Comparison of ENCODE assay signal across 8 cellular contexts in the genomic region with DNA sequence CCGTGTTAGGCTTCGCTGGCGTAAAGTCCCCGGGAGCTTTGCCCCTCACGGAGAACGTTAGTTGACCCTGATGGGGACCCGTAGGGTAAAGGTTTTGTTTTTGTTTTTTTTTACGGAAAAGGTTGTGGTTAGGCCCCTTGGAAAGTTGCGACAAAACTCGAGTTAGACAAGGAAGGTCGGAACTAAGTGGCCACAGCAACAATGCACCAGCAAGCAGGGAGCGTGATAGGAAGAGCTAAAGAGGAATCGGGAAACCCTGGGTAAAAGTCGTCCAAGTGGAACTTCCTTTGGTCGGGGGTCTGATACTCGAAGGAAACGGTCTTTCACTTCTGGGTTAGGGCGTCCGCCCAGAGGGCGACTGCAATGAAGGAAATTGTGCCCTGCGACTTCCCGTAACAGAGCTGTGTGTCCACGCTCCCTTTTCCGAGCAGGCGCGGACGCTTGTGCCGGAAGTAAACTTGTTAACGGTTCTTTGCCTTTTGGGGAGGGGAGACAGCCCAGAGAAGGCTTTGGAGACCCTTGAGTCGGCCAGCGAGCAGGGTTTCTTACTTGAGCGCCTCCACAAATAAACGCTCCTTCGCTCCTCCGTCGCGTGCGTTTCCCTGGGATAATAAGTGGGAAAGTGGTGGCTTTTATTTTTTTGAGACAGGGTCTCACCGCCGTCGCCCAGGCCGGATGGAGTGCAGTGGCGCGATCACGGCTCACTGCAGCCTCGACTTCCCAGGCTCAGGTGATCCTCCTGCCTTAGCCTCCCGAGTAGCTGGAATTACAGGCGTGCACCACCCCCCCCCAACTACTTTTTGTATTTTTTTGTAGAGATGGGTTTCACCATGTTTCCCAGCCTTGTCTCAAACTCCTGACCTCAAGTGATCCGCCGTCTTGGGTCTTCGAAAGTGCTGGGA. TPM values are rescaled to one million over a fixed set of nuclear protein-coding genes. Genes with fewer than 3 reads are reported as not detected.
DNase-seq lines count a peak whose midpoint lies in the region; ATAC-seq and TF ChIP-seq lines count a peak whose summit lies in the region.

No MANE protein-coding gene starts in this region.

- H3K4me1 ChIP-seq in DOHH2 (ENCODE audit: control insufficient read depth, low read length) (peaks cover 36% of the 10 kb centered on the region), GM23338 (ENCODE audit: insufficient read depth) (peaks cover 5% of the 10 kb centered on the region; the same call in 1 of the 2 replicates)

- H3K9me3 Mint-ChIP-seq in GM23338, result no peaks in the 10 kb centered on the region
- no peaks in the 10 kb centered on the region for H3K9me3 Mint-ChIP-seq in activated T-helper 17 cell treated with anti-CD3 and anti-CD28 coated beads, Interleukin-2, amount 50 U/mL, for 72 hours
- no peaks in the 10 kb centered on the region for H3K9me3 Mint-ChIP-seq in natural killer cell treated with Interleukin-12 subunit alpha and Interleukin-12 subunit beta and Interleukin-15 and Interleukin-18, amount 100 ng/mL, for 72 hours

- H3K36me3 Mint-ChIP-seq in GM23338 (ENCODE audit: low read depth), result peaks cover 4% of the 10 kb centered on the region; the same call in 2 of the 3 replicates
- H3K36me3 Mint-ChIP-seq in activated T-helper 17 cell treated with anti-CD3 and anti-CD28 coated beads, Interleukin-2, amount 50 U/mL, for 72 hours (ENCODE audit: low read depth), result peaks cover 69% of the 10 kb centered on the region
- H3K36me3 Mint-ChIP-seq in natural killer cell treated with Interleukin-12 subunit alpha and Interleukin-12 subunit beta and Interleukin-15 and Interleukin-18, amount 100 ng/mL, for 72 hours, result peaks cover 10% of the 10 kb centered on the region

- H3K9me3 ChIP-seq in DOHH2 (ENCODE audit: control insufficient read depth, insufficient read depth, low read length), result no peaks in the 10 kb centered on the region

- H3K36me3 ChIP-seq in DOHH2 (ENCODE audit: control insufficient read depth, low read length) (peaks cover 33% of the 10 kb centered on the region), GM23338 (ENCODE audit: insufficient read depth) (no peaks in the 10 kb centered on the region)

- peaks cover 9% of the 10 kb centered on the region for H3K27me3 Mint-ChIP-seq in GM23338 (ENCODE audit: insufficient read depth, low read depth, poor library complexity)
- no peaks in the 10 kb centered on the region for H3K27me3 Mint-ChIP-seq in activated T-helper 17 cell treated with anti-CD3 and anti-CD28 coated beads, Interleukin-2, amount 50 U/mL, for 72 hours
- no peaks in the 10 kb centered on the region for H3K27me3 Mint-ChIP-seq in natural killer cell treated with Interleukin-12 subunit alpha and Interleukin-12 subunit beta and Interleukin-15 and Interleukin-18, amount 100 ng/mL, for 72 hours

- no peaks in the 10 kb centered on the region for H3F3A ChIP-seq in DOHH2 (ENCODE audit: control insufficient read depth, insufficient read depth)
- 0 out of 2 replicates have a peak, but pooled peaks cover 5% of the 10 kb centered on the region for H3F3A ChIP-seq in GM23338 (replicated peaks; ENCODE audit: low read depth)

- H3K9me2 ChIP-seq in DOHH2 (replicated peaks; ENCODE audit: control insufficient read depth, low read length) (no peaks in the 10 kb centered on the region), GM23338 (ENCODE audit: insufficient read depth) (no peaks in the 10 kb centered on the region)

- H3K4me2 ChIP-seq in DOHH2 (ENCODE audit: low read length), result peak overlapping the region; percentile 91
- peak overlapping the region; percentile 78 for H3K4me2 ChIP-seq in GM23338

- H3K27ac Mint-ChIP-seq in GM23338, result peak overlapping the region; percentile 97
- H3K27ac Mint-ChIP-seq in activated T-helper 17 cell treated with anti-CD3 and anti-CD28 coated beads, Interleukin-2, amount 50 U/mL, for 72 hours, result peak overlapping the region; percentile 96
- H3K27ac Mint-ChIP-seq in natural killer cell treated with Interleukin-12 subunit alpha and Interleukin-12 subunit beta and Interleukin-15 and Interleukin-18, amount 100 ng/mL, for 72 hours, result peak overlapping the region; percentile 96 to 98

- H3K4me3 ChIP-seq in DOHH2 (ENCODE audit: low read length) (peak overlapping the region; percentile 83), GM23338 (peak overlapping the region; percentile 78), fibroblast of pulmonary artery (replicated peaks; ENCODE audit: low read depth, low read length) (peak overlapping the region; percentile 94)

- H3K27ac ChIP-seq in DOHH2 (ENCODE audit: low read depth, low read length) (peak overlapping the region; percentile 89), GM23338 (ENCODE audit: low read depth) (peak overlapping the region; percentile 98)

- 0 out of 2 replicates have a peak, but pooled peaks cover 4% of the 10 kb centered on the region for H4K20me1 ChIP-seq in DOHH2 (ENCODE audit: control insufficient read depth, insufficient read depth, low read depth, low read length)
- H4K20me1 ChIP-seq in GM23338 (replicated peaks; ENCODE audit: insufficient read depth), result peaks cover 14% of the 10 kb centered on the region; the same call in 1 of the 2 replicates

- ATAC-seq in GM23338, result peak; percentile 52
- peak; percentile 70 for ATAC-seq in activated T-helper 17 cell treated with anti-CD3 and anti-CD28 coated beads, Interleukin-2, amount 50 U/mL, for 72 hours (replicated peaks)
- peak; percentile 79 to 84 for ATAC-seq in natural killer cell treated with Interleukin-12 subunit alpha and Interleukin-12 subunit beta and Interleukin-15 and Interleukin-18, amount 100 ng/mL, for 72 hours

- peak; percentile 89 for DNase-seq in GM23338 (ENCODE audit: low spot score)
- DNase-seq in LHCN-M2 (ENCODE audit: low read depth), result peak; percentile 90
- DNase-seq in RPMI7951 (ENCODE audit: low read depth), result peak; percentile 91
- DNase-seq in fibroblast of pulmonary artery (ENCODE audit: low read depth), result peak; percentile 93
- peak; percentile 93 for DNase-seq in natural killer cell treated with Interleukin-12 subunit alpha and Interleukin-12 subunit beta and Interleukin-15 and Interleukin-18, amount 100 ng/mL, for 72 hours (ENCODE audit: low spot score)
- peak; percentile 81 for DNase-seq in stimulated activated naive CD4-positive, alpha-beta T cell treated with Interleukin-2 at 50 U/mL for 16 hours (lab: John Stamatoyannopoulos, UW)

- peak overlapping the region; percentile 94 for H2AFZ ChIP-seq in GM23338

- peak overlapping the region; percentile 90 for H3K4me3 Mint-ChIP-seq in GM23338
- H3K4me3 Mint-ChIP-seq in activated T-helper 17 cell treated with anti-CD3 and anti-CD28 coated beads, Interleukin-2, amount 50 U/mL, for 72 hours, result peak overlapping the region; percentile 92
- H3K4me3 Mint-ChIP-seq in natural killer cell treated with Interleukin-12 subunit alpha and Interleukin-12 subunit beta and Interleukin-15 and Interleukin-18, amount 100 ng/mL, for 72 hours, result peak overlapping the region; percentile 96

- H3K4me1 Mint-ChIP-seq in GM23338, result peaks cover 22% of the 10 kb centered on the region
- peaks cover 39% of the 10 kb centered on the region for H3K4me1 Mint-ChIP-seq in activated T-helper 17 cell treated with anti-CD3 and anti-CD28 coated beads, Interleukin-2, amount 50 U/mL, for 72 hours
- peaks cover 53 to 58% of the 10 kb centered on the region in 2 donors for H3K4me1 Mint-ChIP-seq in natural killer cell treated with Interleukin-12 subunit alpha and Interleukin-12 subunit beta and Interleukin-15 and Interleukin-18, amount 100 ng/mL, for 72 hours (ENCODE audit: low read depth in 2 of 2)

- TF ChIP-seq CTCF in DOHH2 (IDR thresholded peaks at IDR 0.05; ENCODE audit: low read depth, low read length, poor library complexity, severe bottlenecking), result no peak
- no peak for TF ChIP-seq CTCF in GM23338 (conservative IDR thresholded peaks at IDR 0.05; ENCODE audit: low read depth in 2 of 2)
- TF ChIP-seq CTCF in fibroblast of pulmonary artery (IDR thresholded peaks at IDR 0.05; ENCODE audit: low read length, missing control alignments), result no peak

- peaks cover 88% of the 10 kb centered on the region for H3K79me2 ChIP-seq in DOHH2 (ENCODE audit: control insufficient read depth, low read length)
- H3K79me2 ChIP-seq in GM23338 (replicated peaks; ENCODE audit: insufficient read depth), result peaks cover 55% of the 10 kb centered on the region

- H3K27me3 ChIP-seq in DOHH2 (ENCODE audit: control insufficient read depth, low read length) (no peaks in the 10 kb centered on the region), GM23338 (ENCODE audit: insufficient read depth) (no peaks in the 10 kb centered on the region)

TF ChIP-seq in GM23338, 12 proteins besides CTCF, POLR2A, EP300 and RAD21:
- TF ChIP-seq POLR2AphosphoS5 (IDR thresholded peaks at IDR 0.05; ENCODE audit: low read depth) (peak; percentile 61), CREB1 (CRISPR knock-in tag; IDR thresholded peaks at IDR 0.05; ENCODE audit: low read depth) (no peak)

RNA-seq across cellular contexts. Expression of gene CLASP1, which starts 0.6 kb away (rescaled TPM):
- 47.9 and 56.3 TPM in 2 replicates for total RNA-seq in GM23338 (2014; rRNA removed; shearing (Covaris generic))
- 11.6 and 16.6 TPM in 2 replicates for polyA plus RNA-seq in GM23338 (2016; fragmentation: Nextera tagmentation; extraction: Ambion mirVana)
- total RNA-seq in LHCN-M2 (2014; rRNA removed), result 30.5 and 42.9 TPM in 2 replicates
- 15.3 TPM for polyA plus RNA-seq in LHCN-M2 (2012)
- 26.1 and 35.6 TPM in 2 replicates for total RNA-seq in RPMI7951 (2014; rRNA removed; shearing (Covaris generic))
- total RNA-seq in activated T-helper 17 cell treated with anti-CD3 and anti-CD28 coated beads, Interleukin-2, amount 50 U/mL, for 72 hours, result 100 to 1,000 TPM in 1 of 2 donors, 10 to 100 TPM in 1; 86.7 to 138 TPM
- total RNA-seq in natural killer cell treated with Interleukin-12 subunit alpha and Interleukin-12 subunit beta and Interleukin-15 and Interleukin-18, amount 100 ng/mL, for 72 hours, result 100 to 1,000 TPM in 1 of 2 donors, 10 to 100 TPM in 1; 88.6 to 121 TPM

Comparison
In these comparisons a context has a peak if more than half of its experiments do, and no peak if none do; other contexts are left out.
1. Peak in every context shown above with its lines: DNase-seq, ATAC-seq, H3K4me3 ChIP-seq and H3K27ac ChIP-seq.